8 cellular contexts compared by ENCODE assay signal in genomic region chr7:43904533-43905208, GRCh38. TPM values are rescaled to one million over a fixed set of nuclear protein-coding genes. Genes with fewer than 3 reads are reported as not detected.
DNase-seq lines count a peak whose midpoint lies in the region; ATAC-seq and TF ChIP-seq lines count a peak whose summit lies in the region.

No MANE protein-coding gene starts in this region.

- H3K36me3 ChIP-seq in HUES6 (ENCODE audit: control insufficient read depth, insufficient read depth, low read length) (no peaks in the 10 kb centered on the region), breast epithelium (no peaks in the 10 kb centered on the region), muscle layer of colon (ENCODE audit: insufficient read depth, low read length) (no peaks in the 10 kb centered on the region)

- H3K9me3 ChIP-seq in HUES6 (ENCODE audit: control insufficient read depth, insufficient read depth, low read depth, low read length) (no peaks in the 10 kb centered on the region), breast epithelium (no peaks in the 10 kb centered on the region), muscle layer of colon (ENCODE audit: low read length) (no peaks in the 10 kb centered on the region)

- DNase-seq in AG08395 (ENCODE audit: low spot score): peak; percentile 35
- DNase-seq in breast epithelium (ENCODE audit: low spot score in 2 of 2): no peak
- DNase-seq in superior temporal gyrus (ENCODE audit: extremely low spot score): no peak
- no peak for DNase-seq in GM13976 (ENCODE audit: low spot score)
- no peak for DNase-seq in putamen (ENCODE audit: low spot score)

- peaks cover 20% of the 10 kb centered on the region for H3K4me1 ChIP-seq in HUES6 (ENCODE audit: control insufficient read depth, insufficient read depth, low read length)
- peaks cover 7 to 10% of the 10 kb centered on the region in 2 donors for H3K4me1 ChIP-seq in breast epithelium
- peaks cover 24% of the 10 kb centered on the region for H3K4me1 ChIP-seq in muscle layer of colon (ENCODE audit: insufficient read depth, low read length)

- H3K4me3 ChIP-seq in HUES6 (ENCODE audit: low read depth, low read length) (peak overlapping the region; percentile 74), breast epithelium (peak overlapping the region; percentile 65 to 97 (median 68)), muscle layer of colon (ENCODE audit: low read depth in 1 of 2, low read length in 2 of 2) (peak overlapping the region in 1 of 2 donors; percentile 81)

- intact Hi-C loops in breast epithelium (cut with DNase I; ENCODE audit: low total_unique reads): no loop called here

- H3K9ac ChIP-seq in HUES6 (ENCODE audit: low read length) (no peak overlapping the region), muscle layer of colon (ENCODE audit: low read length) (no peak overlapping the region)

- H3K27ac ChIP-seq in HUES6 (ENCODE audit: low read depth, low read length): no peak overlapping the region
- H3K27ac ChIP-seq in breast epithelium: peak overlapping the region; percentile 90 to 98
- peak overlapping the region; percentile 68 for H3K27ac ChIP-seq in muscle layer of colon (ENCODE audit: low read depth, low read length)

- TF ChIP-seq CTCF in breast epithelium (IDR thresholded peaks at IDR 0.05) (no peak), GM13976 (IDR thresholded peaks at IDR 0.05; ENCODE audit: borderline replicate concordance, control extremely low read depth, extremely low read depth, insufficient read depth, missing control alignments) (no peak)

- no peak for TF ChIP-seq POLR2A in breast epithelium (IDR thresholded peaks at IDR 0.05)

- in situ Hi-C loops in GM13976 (cut with MboI; ENCODE audit: low sequenced_read_pairs, unreplicated experiment): no loop called here

- H3K27me3 ChIP-seq in HUES6 (ENCODE audit: control insufficient read depth, insufficient read depth, low read length): peaks cover 3% of the 10 kb centered on the region; the same call in 1 of the 2 replicates
- no peaks in the 10 kb centered on the region for H3K27me3 ChIP-seq in breast epithelium
- H3K27me3 ChIP-seq in muscle layer of colon (ENCODE audit: control insufficient read depth in 1 of 2, insufficient read depth in 2 of 2, low read length in 2 of 2): no peaks in the 10 kb centered on the region

- no peak for ATAC-seq in GM18873 (IDR thresholded peaks at IDR 0.05; ENCODE audit: low FRiP score, unreplicated experiment)

RNA-seq across cellular contexts. Expression of gene URGCP, which starts 1.7 kb away (rescaled TPM):
- 10 to 100 TPM; 29.2 to 39.2 (median 29.9) TPM for total RNA-seq in breast epithelium

RNA-seq across cellular contexts. Expression of gene UBE2D4, which starts 21.6 kb away (rescaled TPM):
- 10 to 100 TPM; 14.7 to 34.1 (median 15.4) TPM for total RNA-seq in breast epithelium

RNA-seq across cellular contexts. Expression of gene MRPS24, which starts 35.4 kb away (rescaled TPM):
- total RNA-seq in breast epithelium: 10 to 100 TPM; 75.4 to 86.1 (median 81.0) TPM
